Comparison of ENCODE assay signal across 14 cellular contexts in genomic region chr1:4965346-4965726, GRCh38.
DNase-seq lines count a peak whose midpoint lies in the region; FAIRE-seq and TF ChIP-seq lines count a peak whose summit lies in the region.
"Had no signal": no experiment of that assay in that cellular context is flagged by ENCODE, and none has a peak within 500 bp of the region (broad histone marks: within the 10 kb centered on the region; RNA-seq: fewer than 3 reads in every experiment).

No MANE protein-coding gene starts in this region.

- no peaks in the 10 kb centered on the region for H3F3A ChIP-seq in neural progenitor cell (ENCODE audit: low read depth)

- H3K36me3 ChIP-seq in HUES48 (ENCODE audit: control insufficient read depth, insufficient read depth, low read length): no peaks in the 10 kb centered on the region
- no peaks in the 10 kb centered on the region for H3K36me3 ChIP-seq in H1 (ENCODE audit: control insufficient read depth in 2 of 4, insufficient read depth in 4 of 4, low read length in 3 of 4)
- H3K36me3 ChIP-seq in neural progenitor cell: no peaks in the 10 kb centered on the region
- H3K36me3 ChIP-seq in neuronal stem cell (replicated peaks in 1 of 2; ENCODE audit: control insufficient read depth in 2 of 2, insufficient read depth in 2 of 2, low read length in 2 of 2): no peaks in the 10 kb centered on the region
- H3K36me3 ChIP-seq: BLaER1 treated with 17β-estradiol and CSF1 and Interleukin-3, amounts not matched to agents 10 nM and 100 nM; HAP-1 had no signal

- no peak overlapping the region; the same call in 1 of the 2 replicates for H2BK5ac ChIP-seq in H1 (ENCODE audit: low read depth, low read length)
- H2BK5ac ChIP-seq in neuronal stem cell (ENCODE audit: low read length): no peak overlapping the region

- peaks cover 20% of the 10 kb centered on the region for H3K4me1 Mint-ChIP-seq in neural progenitor cell
- H3K4me1 Mint-ChIP-seq: CD4-positive, CD25-positive, alpha-beta regulatory T cell had no signal

- H4K91ac ChIP-seq in H1 (replicated peaks; ENCODE audit: insufficient read length, low read length) (no peak overlapping the region), neuronal stem cell (ENCODE audit: low read depth, low read length, poor library complexity) (no peak overlapping the region)

- TF ChIP-seq POLR2A in H1 (IDR thresholded peaks at IDR 0.05; ENCODE audit: control extremely low read depth in 1 of 2, low read depth in 2 of 2, low read length in 2 of 2): no peak

- H2BK120ac ChIP-seq in H1 (replicated peaks; ENCODE audit: low read depth, low read length): no peak overlapping the region
- H2BK120ac ChIP-seq in neuronal stem cell (ENCODE audit: low read depth, low read length): no peak overlapping the region

- no peak overlapping the region for H3K9ac ChIP-seq in HUES48 (ENCODE audit: low read depth, low read length)
- no peak overlapping the region for H3K9ac ChIP-seq in H1 (replicated peaks in 1 of 4; ENCODE audit: extremely low read depth in 1 of 4, low read depth in 3 of 4, low read length in 3 of 4)
- H3K9ac ChIP-seq in neural progenitor cell: no peak overlapping the region
- H3K9ac ChIP-seq in neuronal stem cell (ENCODE audit: low read depth, low read length, poor library complexity): no peak overlapping the region
- H3K9ac ChIP-seq: BLaER1 treated with 17β-estradiol and CSF1 and Interleukin-3, amounts not matched to agents 10 nM and 100 nM had no signal

- H3K79me1 ChIP-seq in H1 (ENCODE audit: low read depth, low read length) (no peaks in the 10 kb centered on the region), neuronal stem cell (ENCODE audit: low read depth, low read length) (no peaks in the 10 kb centered on the region)

- no peak overlapping the region for H2BK15ac ChIP-seq in H1 (ENCODE audit: low read length)
- H2BK15ac ChIP-seq in neuronal stem cell (ENCODE audit: low read length): no peak overlapping the region

- FAIRE-seq in H1 (lab: Jason Lieb, UNC): no peak
- FAIRE-seq: GM18507 had no signal

- H3K18ac ChIP-seq in H1 (ENCODE audit: extremely low read depth, low read length) (0 out of 2 replicates have a peak overlapping the region, but pooled peaks have one; percentile 21), neuronal stem cell (ENCODE audit: low read length) (no peak overlapping the region)

- H3K4ac ChIP-seq in H1 (replicated peaks; ENCODE audit: insufficient read length, low read depth, low read length): no peak overlapping the region
- H3K4ac ChIP-seq in neuronal stem cell (ENCODE audit: low read length): no peak overlapping the region

- H3K79me2 ChIP-seq in H1 (ENCODE audit: control insufficient read depth in 1 of 2, insufficient read depth in 2 of 2, low read length in 2 of 2): no peaks in the 10 kb centered on the region
- H3K79me2 ChIP-seq in neural progenitor cell (ENCODE audit: low read depth): no peaks in the 10 kb centered on the region

- DNase-seq in ELF-1 (ENCODE audit: low read depth, low spot score) (peak; percentile 30), H1 (ENCODE audit: low read depth in 1 of 2, low spot score in 2 of 2) (no peak), neural progenitor cell (ENCODE audit: low spot score) (no peak), activated T-cell treated with anti-CD3 and anti-CD28 coated beads for 4 hours (no peak), HuH-7 (ENCODE audit: low spot score) (no peak), neuronal stem cell (ENCODE audit: low spot score) (no peak), coronary artery (ENCODE audit: low spot score) (no peak)
- DNase-seq: 8988T; CD4-positive, CD25-positive, alpha-beta regulatory T cell; DMS53 had no signal

- H3K36me3 Mint-ChIP-seq in neural progenitor cell: no peaks in the 10 kb centered on the region
- H3K36me3 Mint-ChIP-seq: CD4-positive, CD25-positive, alpha-beta regulatory T cell had no signal

- H3K9me3 ChIP-seq in HUES48 (ENCODE audit: control insufficient read depth, insufficient read depth, low read length): peaks cover 3% of the 10 kb centered on the region; the same call in 1 of the 2 replicates
- no peaks in the 10 kb centered on the region for H3K9me3 ChIP-seq in H1 (ENCODE audit: insufficient read depth in 2 of 2, low read depth in 1 of 2, low read length in 1 of 2)
- H3K9me3 ChIP-seq in neural progenitor cell (ENCODE audit: low read depth): no peaks in the 10 kb centered on the region
- peaks cover 0 to 2% of the 10 kb centered on the region in 2 donors for H3K9me3 ChIP-seq in neuronal stem cell (replicated peaks in 1 of 2; ENCODE audit: control insufficient read depth in 2 of 2, insufficient read depth in 1 of 2, low read depth in 1 of 2, low read length in 2 of 2)
- H3K9me3 ChIP-seq: HAP-1 had no signal

- no peak for TF ChIP-seq RAD21 in H1 (IDR thresholded peaks at IDR 0.05 in 1 of 2, conservative IDR thresholded peaks at IDR 0.05 in 1 of 2; ENCODE audit: low read depth in 2 of 2, low read length in 2 of 2)

- H3K4me3 Mint-ChIP-seq in neural progenitor cell: no peak overlapping the region
- H3K4me3 Mint-ChIP-seq: CD4-positive, CD25-positive, alpha-beta regulatory T cell had no signal

- CTCF ChIA-PET in H1 (lab: Charles Lee; ENCODE audit: partially characterized antibody): interaction anchor here (1.1 kb wide), 1 partner anchor 270 kb away, joined by 3 read pairs; no protein-coding TSS in a partner anchor

- H3K27ac ChIP-seq in HUES48 (ENCODE audit: low read depth, low read length): peak overlapping the region; percentile 16
- H3K27ac ChIP-seq in H1 (ENCODE audit: low read depth, low read length): no peak overlapping the region
- H3K27ac ChIP-seq in neural progenitor cell: no peak overlapping the region
- no peak overlapping the region for H3K27ac ChIP-seq in neuronal stem cell (replicated peaks; ENCODE audit: low read length)
- H3K27ac ChIP-seq in coronary artery: no peak overlapping the region
- H3K27ac ChIP-seq: BLaER1 treated with 17β-estradiol and CSF1 and Interleukin-3, amounts not matched to agents 10 nM and 100 nM had no signal

- H2AK5ac ChIP-seq in H1 (ENCODE audit: low read depth, low read length) (no peak overlapping the region), neuronal stem cell (ENCODE audit: low read depth, low read length) (no peak overlapping the region)

- POLR2A ChIA-PET in H1 (lab: Charles Lee; ENCODE audit: partially characterized antibody): no interaction called here

- peaks cover 15% of the 10 kb centered on the region for H3K27me3 Mint-ChIP-seq in neural progenitor cell (ENCODE audit: insufficient read depth, low read depth)
- H3K27me3 Mint-ChIP-seq: CD4-positive, CD25-positive, alpha-beta regulatory T cell had no signal

- H4K20me1 ChIP-seq in H1 (replicated peaks in 1 of 2; ENCODE audit: control insufficient read depth in 1 of 2, insufficient read depth in 2 of 2, low read length in 2 of 2) (no peaks in the 10 kb centered on the region), neural progenitor cell (ENCODE audit: low read depth) (no peaks in the 10 kb centered on the region)
- H4K20me1 ChIP-seq: BLaER1 treated with 17β-estradiol and CSF1 and Interleukin-3, amounts not matched to agents 10 nM and 100 nM had no signal

- H3K4me3 ChIP-seq in HUES48 (ENCODE audit: low read depth, low read length) (no peak overlapping the region), H1 (ENCODE audit: extremely low read depth in 1 of 4, insufficient read depth in 2 of 4, low read depth in 3 of 4, low read length in 4 of 4) (no peak overlapping the region), neural progenitor cell (no peak overlapping the region), neuronal stem cell (ENCODE audit: low read length in 2 of 2) (no peak overlapping the region), coronary artery (no peak overlapping the region)
- H3K4me3 ChIP-seq: BLaER1 treated with 17β-estradiol and CSF1 and Interleukin-3, amounts not matched to agents 10 nM and 100 nM; HAP-1 had no signal

- H3K27ac Mint-ChIP-seq in neural progenitor cell: no peak overlapping the region

- H3K9me3 Mint-ChIP-seq in neural progenitor cell: no peaks in the 10 kb centered on the region

- H3K27me3 ChIP-seq in HUES48 (ENCODE audit: control insufficient read depth, insufficient read depth, low read length) (no peaks in the 10 kb centered on the region), H1 (replicated peaks in 1 of 4; ENCODE audit: control insufficient read depth in 3 of 4, extremely low read depth in 1 of 4, insufficient read depth in 3 of 4, low read length in 3 of 4) (no peaks in the 10 kb centered on the region), neural progenitor cell (no peaks in the 10 kb centered on the region), neuronal stem cell (ENCODE audit: control insufficient read depth in 3 of 3, insufficient read depth in 3 of 3, low read depth in 1 of 3, low read length in 3 of 3) (peaks cover 0 to 2% (median 0%) of the 10 kb centered on the region in 3 experiments)
- H3K27me3 ChIP-seq: BLaER1 treated with 17β-estradiol and CSF1 and Interleukin-3, amounts not matched to agents 10 nM and 100 nM had no signal

- TF ChIP-seq EP300 in H1 (IDR thresholded peaks at IDR 0.05; ENCODE audit: borderline replicate concordance in 1 of 2, low read depth in 2 of 2, low read length in 2 of 2): no peak

- H2AFZ ChIP-seq in H1 (ENCODE audit: low read length) (0 out of 2 replicates have a peak overlapping the region, but pooled peaks have one; percentile 5), neural progenitor cell (replicated peaks) (no peak overlapping the region), neuronal stem cell (ENCODE audit: low read length) (no peak overlapping the region)

- H4K5ac ChIP-seq in H1 (ENCODE audit: insufficient read length, low read depth, low read length): no peak overlapping the region

- WGBS in H1 (ENCODE audit: extremely low coverage in 1 of 2, insufficient coverage in 1 of 2, insufficient read length in 1 of 2, insufficient replicate concordance in 2 of 2, low coverage in 1 of 2, low lambda C conversion rate in 2 of 2, missing lambda C conversion rate in 1 of 2), 2 experiments: 97% methylated on average over 2 of the region's 2 CpGs; no CpG with 5 or more reads in 1 of the 2 experiments
- no CpG with 5 or more reads among the region's 2 CpGs for WGBS in neuronal stem cell (ENCODE audit: extremely low coverage in 2 of 2, insufficient read length in 2 of 2, insufficient replicate concordance in 1 of 2), 2 donors

- H3K23ac ChIP-seq in H1 (ENCODE audit: insufficient read length) (no peak overlapping the region), neuronal stem cell (ENCODE audit: low read depth, low read length, poor library complexity) (no peak overlapping the region)

- no peak overlapping the region for H3K56ac ChIP-seq in H1 (replicated peaks; ENCODE audit: insufficient read length, low read depth, low read length)

- H2BK20ac ChIP-seq in H1 (ENCODE audit: low read length): no peak overlapping the region

- H2BK12ac ChIP-seq in H1 (ENCODE audit: low read depth, low read length) (no peak overlapping the region), neuronal stem cell (ENCODE audit: low read length) (no peak overlapping the region)

- H3K14ac ChIP-seq in H1 (ENCODE audit: insufficient read length): no peak overlapping the region
- H3K14ac ChIP-seq in neuronal stem cell (ENCODE audit: low read length): no peak overlapping the region

- H4K8ac ChIP-seq in H1 (ENCODE audit: extremely low read depth, insufficient read depth, low read length) (no peak overlapping the region), neuronal stem cell (ENCODE audit: low read depth, low read length) (no peak overlapping the region)

- no peaks in the 10 kb centered on the region for H3K23me2 ChIP-seq in H1 (ENCODE audit: low read depth, low read length)

- peaks cover 14% of the 10 kb centered on the region for H3K4me1 ChIP-seq in HUES48 (ENCODE audit: control insufficient read depth, insufficient read depth, low read length)
- peaks cover 2 to 6% (median 3%) of the 10 kb centered on the region in 4 experiments; a peak in 4 of 7 replicates for H3K4me1 ChIP-seq in H1 (replicated peaks in 1 of 4; ENCODE audit: control insufficient read depth in 3 of 4, insufficient read depth in 4 of 4, low read length in 3 of 4)
- peaks cover 7% of the 10 kb centered on the region for H3K4me1 ChIP-seq in neural progenitor cell
- peaks cover 0 to 13% of the 10 kb centered on the region in 2 donors for H3K4me1 ChIP-seq in neuronal stem cell (ENCODE audit: control insufficient read depth in 2 of 2, insufficient read depth in 1 of 2, low read depth in 1 of 2, low read length in 2 of 2)
- H3K4me1 ChIP-seq: HAP-1 had no signal

- no peak for TF ChIP-seq CTCF in H1 (IDR thresholded peaks at IDR 0.05; ENCODE audit: control extremely low read depth in 1 of 3, insufficient read depth in 1 of 3, low read depth in 1 of 3, low read length in 3 of 3)
- TF ChIP-seq CTCF in neural progenitor cell (IDR thresholded peaks at IDR 0.05): no peak
- TF ChIP-seq CTCF in coronary artery (IDR thresholded peaks at IDR 0.05): no peak

- H3K4me2 ChIP-seq in H1 (ENCODE audit: insufficient read depth in 1 of 2, low read depth in 2 of 2, low read length in 2 of 2) (no peak overlapping the region), neural progenitor cell (peak overlapping the region; percentile 38), neuronal stem cell (ENCODE audit: insufficient read depth, low read length, poor library complexity, severe bottlenecking) (no peak overlapping the region)
- H3K4me2 ChIP-seq: BLaER1 treated with 17β-estradiol and CSF1 and Interleukin-3, amounts not matched to agents 10 nM and 100 nM had no signal
